In the genomic region with DNA sequence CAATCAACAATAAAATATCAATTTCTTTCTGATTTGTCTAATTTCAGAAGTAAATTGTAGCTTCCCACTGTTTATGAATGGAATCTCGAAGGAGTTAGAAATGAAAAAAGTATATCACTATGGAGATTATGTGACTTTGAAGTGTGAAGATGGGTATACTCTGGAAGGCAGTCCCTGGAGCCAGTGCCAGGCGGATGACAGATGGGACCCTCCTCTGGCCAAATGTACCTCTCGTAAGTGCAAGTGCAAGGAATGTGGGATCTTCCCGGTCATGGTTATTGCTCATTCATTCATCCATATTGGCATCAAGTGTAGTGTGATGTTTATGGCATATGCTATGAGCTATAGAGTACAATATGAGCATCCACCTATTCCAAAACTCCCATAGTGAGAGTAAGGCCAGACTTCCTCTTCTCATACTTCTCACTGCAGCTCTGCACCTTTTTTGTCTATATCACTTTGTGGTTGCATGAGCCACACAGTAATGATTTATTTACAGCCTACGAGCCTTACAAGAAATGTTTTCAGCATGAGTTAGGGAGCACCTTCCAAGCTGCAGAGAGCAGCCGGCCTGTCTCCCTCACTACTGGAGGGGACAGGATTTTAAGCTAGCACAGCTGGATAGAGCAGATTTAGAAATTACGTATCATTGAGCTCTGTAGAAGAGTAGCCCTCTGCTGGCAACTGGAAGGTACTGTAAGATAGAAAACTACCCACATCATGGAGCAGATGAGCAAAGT, we compare ENCODE assay signal across 9 cellular contexts. TPM values are rescaled to one million over a fixed set of nuclear protein-coding genes. Genes with fewer than 3 reads are reported as not detected.
DNase-seq lines count a peak whose midpoint lies in the region; ATAC-seq and TF ChIP-seq lines count a peak whose summit lies in the region.
"Had no signal": no experiment of that assay in that cellular context is flagged by ENCODE, and none has a peak within 500 bp of the region (broad histone marks: within the 10 kb centered on the region; RNA-seq: fewer than 3 reads in every experiment).

No MANE protein-coding gene starts in this region.

- in situ Hi-C loops in SK-MEL-5 (cut with HindIII; ENCODE audit: low pct_unique_long_range_greater_than_20kb, low sequenced_read_pairs): no loop called here

- H3K27me3 ChIP-seq in MG63: no peaks in the 10 kb centered on the region

- ATAC-seq in GM19324 (IDR thresholded peaks at IDR 0.05; ENCODE audit: low FRiP score, unreplicated experiment): no peak

- TF ChIP-seq CTCF in GM12864 (IDR thresholded peaks at IDR 0.05; ENCODE audit: low read depth, low read length, missing control alignments) (peak; percentile 89), HFF-Myc (IDR thresholded peaks at IDR 0.05; ENCODE audit: low read depth, low read length, missing control alignments) (peak; percentile 70), epithelial cell of esophagus (IDR thresholded peaks at IDR 0.05; ENCODE audit: insufficient read depth, low read depth, low read length, missing control alignments) (peak; percentile 86)

- peak; percentile 43 for DNase-seq in AG08396 (ENCODE audit: low spot score)
- DNase-seq in GM12864 (ENCODE audit: low read depth): no peak
- peak; percentile 42 for DNase-seq in HFF-Myc (ENCODE audit: extremely low read depth, low read depth)
- peak; percentile 35 for DNase-seq in MG63
- peak; percentile 73 for DNase-seq in SK-MEL-5 (ENCODE audit: low read depth, low spot score)
- peak; percentile 57 for DNase-seq in epithelial cell of esophagus (ENCODE audit: low read depth)
- DNase-seq in myocyte (ENCODE audit: low read depth): peak; percentile 69

- H3K4me3 ChIP-seq in GM12864 (ENCODE audit: low read depth, low read length): no peak overlapping the region
- H3K4me3 ChIP-seq in HFF-Myc (replicated peaks; ENCODE audit: low read depth, low read length): no peak overlapping the region
- no peak overlapping the region for H3K4me3 ChIP-seq in MG63
- no peak overlapping the region for H3K4me3 ChIP-seq in epithelial cell of esophagus (ENCODE audit: low read length)

- no peaks in the 10 kb centered on the region for H3K36me3 ChIP-seq in MG63

- H3K9me3 ChIP-seq in MG63: no peaks in the 10 kb centered on the region

RNA-seq across cellular contexts. Expression of gene CR1L, which starts 24.9 kb away (rescaled TPM):
- total RNA-seq in MG63 (2014; rRNA removed; shearing (Covaris generic); ENCODE audit: low replicate concordance): not detected in 2 replicates
- total RNA-seq in SK-MEL-5 (2014; rRNA removed; shearing (Covaris generic)): not detected in 2 replicates
- polyA plus RNA-seq in SK-MEL-5 (2015; cell fraction: cytosol; rRNA removed): not detected in 2 replicates
- polyA plus RNA-seq in SK-MEL-5 (2015; cell fraction: nucleus; rRNA removed): not detected in 2 replicates
- not detected in 2 replicates for total RNA-seq in myocyte
- polyA plus RNA-seq in myocyte (2012): not detected
- polyA plus RNA-seq: IgD-negative memory B cell had no signal
